ENCODE assay signal across 8 cellular contexts in genomic region chr1:8169364-8170058, GRCh38.
DNase-seq lines count a peak whose midpoint lies in the region; FAIRE-seq and TF ChIP-seq lines count a peak whose summit lies in the region.

No MANE protein-coding gene starts in this region.

- no peaks in the 10 kb centered on the region for H3K27me3 ChIP-seq in dorsolateral prefrontal cortex

- TF ChIP-seq CTCF in C4-2B (conservative IDR thresholded peaks at IDR 0.05) = no peak
- TF ChIP-seq CTCF in dorsolateral prefrontal cortex (IDR thresholded peaks at IDR 0.05 in 54 of 56, conservative IDR thresholded peaks at IDR 0.05 in 2 of 56; ENCODE audit: low read depth in 1 of 56, partially characterized antibody in 56 of 56) = peak in 1 of 56 donors; percentile 10

- H3K4me1 ChIP-seq in mesodermal cell (ENCODE audit: control insufficient read depth, insufficient read depth, low read length, poor library complexity, severe bottlenecking) = peaks cover 8% of the 10 kb centered on the region

- DNase-seq in GM19239 (ENCODE audit: insufficient read length, low spot score) = peak; percentile 68
- peak; percentile 55 for DNase-seq in NAMALWA (ENCODE audit: low spot score)
- DNase-seq in T-helper 2 cell = peak in 3 of 5 experiments; percentile 20 to 98 (median 38)
- peak in 6 of 10 donors; percentile 18 to 79 (median 40) for DNase-seq in dorsolateral prefrontal cortex
- DNase-seq in superior temporal gyrus (ENCODE audit: extremely low spot score) = peak; percentile 74
- DNase-seq in mesenteric fat pad (ENCODE audit: low spot score) = no peak

- no peaks in the 10 kb centered on the region for H3K36me3 ChIP-seq in mesodermal cell (ENCODE audit: control insufficient read depth, insufficient read depth, low read length)

- intact Hi-C loops in dorsolateral prefrontal cortex (cut with DNase I) = no loop called here

- H3K4me3 ChIP-seq in dorsolateral prefrontal cortex = peak overlapping the region in 1 of 59 donors; percentile 18
- no peak overlapping the region for H3K4me3 ChIP-seq in mesodermal cell (ENCODE audit: extremely low read depth, insufficient read depth, low read length, poor library complexity, severe bottlenecking)

- FAIRE-seq in GM19239 (lab: Jason Lieb, UNC) = peak; percentile 95

- H3K27ac ChIP-seq in C4-2B (peak overlapping the region; percentile 84), dorsolateral prefrontal cortex (peak overlapping the region in 22 of 59 donors; percentile 4 to 92 (median 36)), mesodermal cell (ENCODE audit: low read depth, low read length, severe bottlenecking) (peak overlapping the region; percentile 78)

- H3K9me3 ChIP-seq in mesodermal cell (ENCODE audit: control insufficient read depth, low read length) = no peaks in the 10 kb centered on the region

- 79 to 86% methylated on average over 6 to 7 of the region's 9 CpGs for WGBS in mesodermal cell (ENCODE audit: insufficient coverage in 2 of 2), 2 experiments
